ENCODE assay signal across 8 cellular contexts in genomic region chr1:36155560-36156328, GRCh38. TPM values are rescaled to one million over a fixed set of nuclear protein-coding genes. Genes with fewer than 3 reads are reported as not detected.
DNase-seq lines count a peak whose midpoint lies in the region; ATAC-seq, FAIRE-seq and TF ChIP-seq lines count a peak whose summit lies in the region.

Gene MAP7D1, plus strand, starts transcription at chr1:36156160. Its CDS starts 258 bp downstream, at chr1:36156418.

- H3K36me3 ChIP-seq in SJSA1 (peaks cover 44% of the 10 kb centered on the region), neuronal stem cell (replicated peaks in 1 of 2; ENCODE audit: control insufficient read depth in 2 of 2, insufficient read depth in 2 of 2, low read length in 2 of 2) (peaks cover 12 to 27% of the 10 kb centered on the region in 2 donors)

- H3K4me2 ChIP-seq in neuronal stem cell (ENCODE audit: insufficient read depth, low read length, poor library complexity, severe bottlenecking), result peak within 1 kb of the TSS; percentile 88

- H2AFZ ChIP-seq in neuronal stem cell (ENCODE audit: low read length), result peak within 1 kb of the TSS; percentile 86

- no peaks in the 10 kb centered on the region for H3K9me3 ChIP-seq in SJSA1 (replicated peaks)
- H3K9me3 ChIP-seq in neuronal stem cell (replicated peaks in 1 of 2; ENCODE audit: control insufficient read depth in 2 of 2, insufficient read depth in 1 of 2, low read depth in 1 of 2, low read length in 2 of 2), result no peaks in the 10 kb centered on the region

- H3K4me3 ChIP-seq in Jurkat, Clone E6-1 (ENCODE audit: low read length), result peak within 1 kb of the TSS; percentile 87
- H3K4me3 ChIP-seq in SJSA1 (peak within 1 kb of the TSS; percentile 98), neuronal stem cell (ENCODE audit: low read length in 2 of 2) (peak within 1 kb of the TSS; percentile 69 to 92)

- H3K9ac ChIP-seq in neuronal stem cell (ENCODE audit: low read depth, low read length, poor library complexity), result peak within 1 kb of the TSS; percentile 98

- ATAC-seq in GM21515 (IDR thresholded peaks at IDR 0.05; ENCODE audit: unreplicated experiment) (peak; percentile 43), foreskin keratinocyte (peak; percentile 72)

- peak within 1 kb of the TSS; percentile 99 for H2BK5ac ChIP-seq in neuronal stem cell (ENCODE audit: low read length)

- peak within 1 kb of the TSS; percentile 85 for H3K23ac ChIP-seq in neuronal stem cell (ENCODE audit: low read depth, low read length, poor library complexity)

- peak within 1 kb of the TSS; percentile 91 for H2BK15ac ChIP-seq in neuronal stem cell (ENCODE audit: low read length)

- H3K18ac ChIP-seq in neuronal stem cell (ENCODE audit: low read length), result peak within 1 kb of the TSS; percentile 99

- peak within 1 kb of the TSS; percentile 91 for H3K4ac ChIP-seq in neuronal stem cell (ENCODE audit: low read length)

- H4K8ac ChIP-seq in neuronal stem cell (ENCODE audit: low read depth, low read length), result peak within 1 kb of the TSS; percentile 67

- FAIRE-seq in D721Med (lab: Jason Lieb, UNC), result no peak

- H3K79me1 ChIP-seq in neuronal stem cell (ENCODE audit: low read depth, low read length), result peaks cover 7% of the 10 kb centered on the region

- peak within 1 kb of the TSS; percentile 94 for H4K91ac ChIP-seq in neuronal stem cell (ENCODE audit: low read depth, low read length, poor library complexity)

- peak within 1 kb of the TSS; percentile 98 for H2AK5ac ChIP-seq in neuronal stem cell (ENCODE audit: low read depth, low read length)

- peak within 1 kb of the TSS; percentile 85 for H2BK12ac ChIP-seq in neuronal stem cell (ENCODE audit: low read length)

- peak within 1 kb of the TSS; percentile 87 for H3K14ac ChIP-seq in neuronal stem cell (ENCODE audit: low read length)

- H3K27me3 ChIP-seq in SJSA1 (replicated peaks), result no peaks in the 10 kb centered on the region
- no peaks in the 10 kb centered on the region for H3K27me3 ChIP-seq in foreskin keratinocyte
- H3K27me3 ChIP-seq in neuronal stem cell (ENCODE audit: control insufficient read depth in 3 of 3, insufficient read depth in 3 of 3, low read depth in 1 of 3, low read length in 3 of 3), result no peaks in the 10 kb centered on the region

- H3K27ac ChIP-seq in SJSA1, result peak within 1 kb of the TSS; percentile 95
- H3K27ac ChIP-seq in foreskin keratinocyte, result peak within 1 kb of the TSS; percentile 99
- H3K27ac ChIP-seq in neuronal stem cell (replicated peaks; ENCODE audit: low read length), result peak within 1 kb of the TSS; percentile 100

- H3K4me1 ChIP-seq in SJSA1 (replicated peaks) (peaks cover 46% of the 10 kb centered on the region), foreskin keratinocyte (peaks cover 20% of the 10 kb centered on the region), neuronal stem cell (ENCODE audit: control insufficient read depth in 2 of 2, insufficient read depth in 1 of 2, low read depth in 1 of 2, low read length in 2 of 2) (peaks cover 33 to 34% of the 10 kb centered on the region in 2 donors)

- WGBS in neuronal stem cell (ENCODE audit: extremely low coverage in 2 of 2, insufficient read length in 2 of 2, insufficient replicate concordance in 1 of 2), 2 donors, result no CpG with 5 or more reads among the region's 84 CpGs

- peak; percentile 65 for DNase-seq in D721Med (ENCODE audit: insufficient read length, low spot score)
- peak; percentile 70 for DNase-seq in Jurkat, Clone E6-1 (ENCODE audit: low read depth, low spot score)
- peak; percentile 88 to 91 for DNase-seq in SJSA1 (ENCODE audit: low read depth in 1 of 2, low spot score in 2 of 2)
- DNase-seq in activated gamma-delta T cell treated with Interleukin-2 at 50 U/mL for 16 hours, result peak; percentile 82
- DNase-seq in foreskin keratinocyte, result no peak
- DNase-seq in neuronal stem cell (ENCODE audit: low spot score), result peak; percentile 85

- TF ChIP-seq CTCF in D721Med (IDR thresholded peaks at IDR 0.05; ENCODE audit: insufficient read depth, missing control alignments) (no peak), foreskin keratinocyte (conservative IDR thresholded peaks at IDR 0.05) (no peak), subcutaneous adipose tissue (IDR thresholded peaks at IDR 0.05; ENCODE audit: low read depth) (no peak)

- peak within 1 kb of the TSS; percentile 95 for H2BK120ac ChIP-seq in neuronal stem cell (ENCODE audit: low read depth, low read length)

RNA-seq across cellular contexts. Expression of gene MAP7D1, which starts in this region (rescaled TPM):
- polyA plus RNA-seq in Jurkat, Clone E6-1 (2012; ENCODE audit: insufficient read depth, insufficient read length), result 103 TPM
- total RNA-seq in SJSA1 (2014; rRNA removed; shearing (Covaris generic)), result 191 and 218 TPM in 2 replicates
- total RNA-seq in foreskin keratinocyte (207 and 209 TPM in 2 replicates), subcutaneous adipose tissue (100 to 1,000 TPM in 1 of 4 donors, 10 to 100 TPM in 3; 73.1 to 227 (median 77.9) TPM)
- polyA plus RNA-seq in foreskin keratinocyte, result 259 and 272 TPM in 2 replicates
- 101 TPM for polyA plus RNA-seq in neuronal stem cell (2013, experiment 1 of 2)
- polyA plus RNA-seq in neuronal stem cell (2013, experiment 2 of 2), result 97.7 TPM

Comparison
In these comparisons a context has a peak if more than half of its experiments do, and no peak if none do; other contexts are left out.
1. DNase-seq: peak in D721Med (single experiment), Jurkat, Clone E6-1 (single experiment), SJSA1 (2 of 2), activated gamma-delta T cell treated with Interleukin-2 at 50 U/mL for 16 hours (single experiment) and neuronal stem cell (single experiment); none in foreskin keratinocyte (0 of 2).
2. Peak in every context shown above with its lines, with median percentiles within 50 percentile points of each other: H3K4me3 ChIP-seq and H3K27ac ChIP-seq.